In genomic region chr16:57680842-57681241, GRCh38 we compare ENCODE assay signal across 20 cellular contexts. TPM values are rescaled to one million over a fixed set of nuclear protein-coding genes. Genes with fewer than 3 reads are reported as not detected.
DNase-seq lines count a peak whose midpoint lies in the region; FAIRE-seq and TF ChIP-seq lines count a peak whose summit lies in the region.
"Had no signal": no experiment of that assay in that cellular context is flagged by ENCODE, and none has a peak within 500 bp of the region (broad histone marks: within the 10 kb centered on the region; RNA-seq: fewer than 3 reads in every experiment).

No MANE protein-coding gene starts in this region.

- H2BK120ac ChIP-seq in H1 (replicated peaks; ENCODE audit: low read depth, low read length), result no peak overlapping the region

- H3K9me3 ChIP-seq in H1 (ENCODE audit: insufficient read depth in 2 of 2, low read depth in 1 of 2, low read length in 1 of 2) (no peaks in the 10 kb centered on the region), breast epithelium (no peaks in the 10 kb centered on the region)

- no peaks in the 10 kb centered on the region for H3K23me2 ChIP-seq in H1 (ENCODE audit: low read depth, low read length)

- no peak overlapping the region for H2BK15ac ChIP-seq in H1 (ENCODE audit: low read length)

- H3K4me2 ChIP-seq in H1 (ENCODE audit: insufficient read depth in 1 of 2, low read depth in 2 of 2, low read length in 2 of 2), result no peak overlapping the region

- H3K4me3 Mint-ChIP-seq in activated naive CD8-positive, alpha-beta T cell treated with anti-CD3 and anti-CD28 coated beads for 36 hours, result no peak overlapping the region
- H3K4me3 Mint-ChIP-seq: HFFc6 had no signal

- H3K27ac ChIP-seq in H1 (ENCODE audit: low read depth, low read length) (no peak overlapping the region), breast epithelium (no peak overlapping the region)
- H3K27ac ChIP-seq: C4-2B had no signal

- intact Hi-C loops in breast epithelium (cut with DNase I; ENCODE audit: low total_unique reads), result no loop called here

- no peaks in the 10 kb centered on the region for H3K79me1 ChIP-seq in H1 (ENCODE audit: low read depth, low read length)

- no peak overlapping the region for H2BK20ac ChIP-seq in H1 (ENCODE audit: low read length)

- no peak overlapping the region for H2AK5ac ChIP-seq in H1 (ENCODE audit: low read depth, low read length)

- H3K4me3 ChIP-seq in NB4 (ENCODE audit: low read depth, low read length) (no peak overlapping the region), H1 (ENCODE audit: extremely low read depth in 1 of 4, insufficient read depth in 2 of 4, low read depth in 3 of 4, low read length in 4 of 4) (no peak overlapping the region), breast epithelium (no peak overlapping the region)

- no peak overlapping the region for H3K4ac ChIP-seq in H1 (replicated peaks; ENCODE audit: insufficient read length, low read depth, low read length)

- no peak overlapping the region for H4K5ac ChIP-seq in H1 (ENCODE audit: insufficient read length, low read depth, low read length)

- H3K36me3 Mint-ChIP-seq in activated naive CD8-positive, alpha-beta T cell treated with anti-CD3 and anti-CD28 coated beads for 36 hours, result no peaks in the 10 kb centered on the region

- TF ChIP-seq CTCF in NB4 (IDR thresholded peaks at IDR 0.05; ENCODE audit: low read depth, low read length) (no peak), H1 (IDR thresholded peaks at IDR 0.05; ENCODE audit: control extremely low read depth in 1 of 3, insufficient read depth in 1 of 3, low read depth in 1 of 3, low read length in 3 of 3) (no peak), breast epithelium (IDR thresholded peaks at IDR 0.05) (no peak)

- no peak overlapping the region for H3K18ac ChIP-seq in H1 (ENCODE audit: extremely low read depth, low read length)

- CTCF ChIA-PET in H1 (lab: Charles Lee; ENCODE audit: partially characterized antibody), result interaction anchor here (0.9 to 1.6 kb wide), 3 partner anchors 13 to 104 kb away, joined by 3 to 8 read pairs (median 5); partner anchors contain the start of gene ADGRG3

- no peak overlapping the region for H4K8ac ChIP-seq in H1 (ENCODE audit: extremely low read depth, insufficient read depth, low read length)

- no peaks in the 10 kb centered on the region for H3K79me2 ChIP-seq in H1 (ENCODE audit: control insufficient read depth in 1 of 2, insufficient read depth in 2 of 2, low read length in 2 of 2)

- H3K36me3 ChIP-seq in H1 (ENCODE audit: control insufficient read depth in 2 of 4, insufficient read depth in 4 of 4, low read length in 3 of 4) (no peaks in the 10 kb centered on the region), breast epithelium (no peaks in the 10 kb centered on the region)

- no peak for TF ChIP-seq RAD21 in H1 (IDR thresholded peaks at IDR 0.05 in 1 of 2, conservative IDR thresholded peaks at IDR 0.05 in 1 of 2; ENCODE audit: low read depth in 2 of 2, low read length in 2 of 2)

- no peaks in the 10 kb centered on the region for H3K4me1 Mint-ChIP-seq in activated naive CD8-positive, alpha-beta T cell treated with anti-CD3 and anti-CD28 coated beads for 36 hours

- TF ChIP-seq POLR2A in NB4 (IDR thresholded peaks at IDR 0.05; ENCODE audit: extremely low read depth, insufficient read length), result no peak
- no peak for TF ChIP-seq POLR2A in H1 (IDR thresholded peaks at IDR 0.05; ENCODE audit: control extremely low read depth in 1 of 2, low read depth in 2 of 2, low read length in 2 of 2)
- TF ChIP-seq POLR2A in breast epithelium (IDR thresholded peaks at IDR 0.05), result no peak

- WGBS in H1 (ENCODE audit: extremely low coverage in 1 of 2, insufficient coverage in 1 of 2, insufficient read length in 1 of 2, insufficient replicate concordance in 2 of 2, low coverage in 1 of 2, low lambda C conversion rate in 2 of 2, missing lambda C conversion rate in 1 of 2), 2 experiments, result 98% methylated on average over 5 of the region's 5 CpGs; no CpG with 5 or more reads in 1 of the 2 experiments

- H3K14ac ChIP-seq in H1 (ENCODE audit: insufficient read length), result no peak overlapping the region

- H3K27me3 ChIP-seq in H1 (replicated peaks in 1 of 4; ENCODE audit: control insufficient read depth in 3 of 4, extremely low read depth in 1 of 4, insufficient read depth in 3 of 4, low read length in 3 of 4), result no peaks in the 10 kb centered on the region; a peak in 1 of 7 replicates
- H3K27me3 ChIP-seq in breast epithelium, result no peaks in the 10 kb centered on the region

- no peak overlapping the region for H2BK12ac ChIP-seq in H1 (ENCODE audit: low read depth, low read length)

- no peak overlapping the region for H3K23ac ChIP-seq in H1 (ENCODE audit: insufficient read length)

- FAIRE-seq in H1 (lab: Jason Lieb, UNC), result no peak
- FAIRE-seq: RCC 7860 had no signal

- peak; percentile 13 for DNase-seq in SKM-1 treated with dmso at 0.1 percent for 144 hours (lab: John Stamatoyannopoulos, UW; ENCODE audit: unreplicated experiment)
- no peak for DNase-seq in SKM-1 (lab: John Stamatoyannopoulos, UW; ENCODE audit: unreplicated experiment)
- peak; percentile 84 for DNase-seq in NB4 (ENCODE audit: low read depth)
- no peak for DNase-seq in H1 (ENCODE audit: low read depth in 1 of 2, low spot score in 2 of 2)
- DNase-seq in breast epithelium (ENCODE audit: low spot score in 2 of 2), result no peak
- DNase-seq in activated naive CD8-positive, alpha-beta T cell treated with anti-CD3 and anti-CD28 coated beads for 36 hours, result no peak
- DNase-seq in DMS114 treated with DMSO at 0.1 percent for 48 hours (lab: John Stamatoyannopoulos, UW; ENCODE audit: unreplicated experiment), result no peak
- no peak for DNase-seq in KG1 (lab: John Stamatoyannopoulos, UW)
- DNase-seq: DMS153, HFFc6, NCI-H146, NCI-H2081 treated with DMSO at 0.1 percent for 48 hours, NCI-H510A treated with DMSO at 0.1 percent for 48 hours, NCI-H82, Right ventricle myocardium superior had no signal

- POLR2A ChIA-PET in H1 (lab: Charles Lee; ENCODE audit: partially characterized antibody), result no interaction called here

- no peak overlapping the region for H2BK5ac ChIP-seq in H1 (ENCODE audit: low read depth, low read length)

- no peaks in the 10 kb centered on the region for H3K9me3 Mint-ChIP-seq in activated naive CD8-positive, alpha-beta T cell treated with anti-CD3 and anti-CD28 coated beads for 36 hours
- H3K9me3 Mint-ChIP-seq: HFFc6 had no signal

- peaks cover 3 to 16% (median 8%) of the 10 kb centered on the region in 4 experiments for H3K4me1 ChIP-seq in H1 (replicated peaks in 1 of 4; ENCODE audit: control insufficient read depth in 3 of 4, insufficient read depth in 4 of 4, low read length in 3 of 4)
- peaks cover 0 to 6% of the 10 kb centered on the region in 2 donors for H3K4me1 ChIP-seq in breast epithelium

- no peaks in the 10 kb centered on the region for H3K27me3 Mint-ChIP-seq in activated naive CD8-positive, alpha-beta T cell treated with anti-CD3 and anti-CD28 coated beads for 36 hours

- H3K9ac ChIP-seq in H1 (replicated peaks in 1 of 4; ENCODE audit: extremely low read depth in 1 of 4, low read depth in 3 of 4, low read length in 3 of 4), result no peak overlapping the region

- H3K27ac Mint-ChIP-seq in activated naive CD8-positive, alpha-beta T cell treated with anti-CD3 and anti-CD28 coated beads for 36 hours, result no peak overlapping the region
- H3K27ac Mint-ChIP-seq: HFFc6 had no signal

- H4K20me1 ChIP-seq in H1 (replicated peaks in 1 of 2; ENCODE audit: control insufficient read depth in 1 of 2, insufficient read depth in 2 of 2, low read length in 2 of 2), result no peaks in the 10 kb centered on the region

- H2AFZ ChIP-seq in H1 (ENCODE audit: low read length), result no peak overlapping the region

- no peak for TF ChIP-seq EP300 in H1 (IDR thresholded peaks at IDR 0.05; ENCODE audit: borderline replicate concordance in 1 of 2, low read depth in 2 of 2, low read length in 2 of 2)

- H3K56ac ChIP-seq in H1 (replicated peaks; ENCODE audit: insufficient read length, low read depth, low read length), result no peak overlapping the region

- H4K91ac ChIP-seq in H1 (replicated peaks; ENCODE audit: insufficient read length, low read length), result no peak overlapping the region

RNA-seq across cellular contexts. Expression of gene ADGRG3, which starts 12.7 kb away (rescaled TPM):
- total RNA-seq in H1 (2021; fragmentation: NEBNext Ultra II Directional; extraction: Animal tissue kit (Norgen Biotek cat#: 25700)), result 0.15 and 0.28 TPM in 2 replicates
- polyA plus RNA-seq in H1 (2011; rRNA removed), result 0.94 and 0.98 TPM in 2 replicates
- 1.00 TPM for polyA plus RNA-seq in H1 (2011; cell fraction: cytosol; rRNA removed)
- 0.87 TPM for polyA plus RNA-seq in H1 (2011; cell fraction: nucleus; rRNA removed)
- 0.64 to 1.4 TPM (median 0.87 TPM) in 4 replicates for polyA plus RNA-seq in H1 (2012, experiment 1 of 2)
- polyA plus RNA-seq in H1 (2012, experiment 2 of 2), result 0.42 TPM
- polyA plus RNA-seq in H1 (2013, experiment 1 of 2), result 0.20 TPM
- 0.52 TPM for polyA plus RNA-seq in H1 (2013, experiment 2 of 2)
- 0.59 and 0.69 TPM in 2 replicates for polyA minus RNA-seq in H1 (2011; rRNA and poly(A)+ RNA removed)
- polyA minus RNA-seq in H1 (2011; cell fraction: cytosol; rRNA and poly(A)+ RNA removed), result not detected
- 0.60 TPM for polyA minus RNA-seq in H1 (2011; cell fraction: nucleus; rRNA and poly(A)+ RNA removed)
- 1 to 10 TPM in 2 of 3 donors, under 1 TPM in 1; 0.64 to 5.2 (median 1.6) TPM for total RNA-seq in breast epithelium
- not detected for total RNA-seq in activated naive CD8-positive, alpha-beta T cell treated with anti-CD3 and anti-CD28 coated beads for 36 hours
- total RNA-seq: A172, H4, HFFc6, LHCN-M2 had no signal

RNA-seq across cellular contexts. Expression of gene DRC7, which starts 13.8 kb away (rescaled TPM):
- not detected in 2 replicates for total RNA-seq in H1 (2021; fragmentation: NEBNext Ultra II Directional; extraction: Animal tissue kit (Norgen Biotek cat#: 25700))
- 0.13 and 0.14 TPM in 2 replicates for polyA plus RNA-seq in H1 (2011; rRNA removed)
- polyA plus RNA-seq in H1 (2011; cell fraction: cytosol; rRNA removed), result 0.16 TPM
- 0.27 TPM for polyA plus RNA-seq in H1 (2011; cell fraction: nucleus; rRNA removed)
- polyA plus RNA-seq in H1 (2012, experiment 1 of 2), result 0.23 to 0.48 TPM (median 0.27 TPM) in 3 of 4 replicates, not detected in the other
- not detected for polyA plus RNA-seq in H1 (2012, experiment 2 of 2)
- polyA plus RNA-seq in H1 (2013, experiment 1 of 2), result 0.06 TPM
- polyA plus RNA-seq in H1 (2013, experiment 2 of 2), result 0.04 TPM
- polyA minus RNA-seq in H1 (2011; rRNA and poly(A)+ RNA removed), result 0.09 TPM in 1 of 2 replicates, not detected in the other
- not detected for polyA minus RNA-seq in H1 (2011; cell fraction: cytosol; rRNA and poly(A)+ RNA removed)
- polyA minus RNA-seq in H1 (2011; cell fraction: nucleus; rRNA and poly(A)+ RNA removed), result not detected
- 1 to 10 TPM in 1 of 3 donors, not detected in 2; 1.5 TPM for total RNA-seq in breast epithelium
- total RNA-seq in activated naive CD8-positive, alpha-beta T cell treated with anti-CD3 and anti-CD28 coated beads for 36 hours, result not detected
- total RNA-seq: A172, HFFc6, LHCN-M2, Right ventricle myocardium superior had no signal

RNA-seq across cellular contexts. Expression of gene ADGRG1, which starts 52.4 kb away (rescaled TPM):
- total RNA-seq in H1 (2021; fragmentation: NEBNext Ultra II Directional; extraction: Animal tissue kit (Norgen Biotek cat#: 25700)), result 0.78 and 1.3 TPM in 2 replicates
- 2.6 and 2.9 TPM in 2 replicates for polyA plus RNA-seq in H1 (2011; rRNA removed)
- polyA plus RNA-seq in H1 (2011; cell fraction: cytosol; rRNA removed), result 1.3 TPM
- polyA plus RNA-seq in H1 (2011; cell fraction: nucleus; rRNA removed), result 1.6 TPM
- 0.99 to 2.2 TPM (median 1.4 TPM) in 4 replicates for polyA plus RNA-seq in H1 (2012, experiment 1 of 2)
- 1.4 TPM for polyA plus RNA-seq in H1 (2012, experiment 2 of 2)
- polyA plus RNA-seq in H1 (2013, experiment 1 of 2), result 2.8 TPM
- 3.7 TPM for polyA plus RNA-seq in H1 (2013, experiment 2 of 2)
- 1.2 and 1.7 TPM in 2 replicates for polyA minus RNA-seq in H1 (2011; rRNA and poly(A)+ RNA removed)
- polyA minus RNA-seq in H1 (2011; cell fraction: cytosol; rRNA and poly(A)+ RNA removed), result 0.81 TPM
- 3.1 TPM for polyA minus RNA-seq in H1 (2011; cell fraction: nucleus; rRNA and poly(A)+ RNA removed)
- 10 to 100 TPM in 2 of 3 donors, 1 to 10 TPM in 1; 9.4 to 54.1 (median 34.0) TPM for total RNA-seq in breast epithelium
- 1 to 10 TPM; 2.8 to 3.0 TPM for total RNA-seq in activated naive CD8-positive, alpha-beta T cell treated with anti-CD3 and anti-CD28 coated beads for 36 hours

RNA-seq across cellular contexts. Expression of gene KATNB1, which starts 54.7 kb away (rescaled TPM):
- total RNA-seq in H1 (2021; fragmentation: NEBNext Ultra II Directional; extraction: Animal tissue kit (Norgen Biotek cat#: 25700)), result 50.2 and 50.3 TPM in 2 replicates
- polyA plus RNA-seq in H1 (2011; rRNA removed), result 60.4 and 88.4 TPM in 2 replicates
- polyA plus RNA-seq in H1 (2011; cell fraction: cytosol; rRNA removed), result 55.3 TPM
- 166 TPM for polyA plus RNA-seq in H1 (2011; cell fraction: nucleus; rRNA removed)
- polyA plus RNA-seq in H1 (2012, experiment 1 of 2), result 25.0 to 47.4 TPM (median 43.4 TPM) in 4 replicates
- 48.3 TPM for polyA plus RNA-seq in H1 (2012, experiment 2 of 2)
- 31.0 TPM for polyA plus RNA-seq in H1 (2013, experiment 1 of 2)
- 28.8 TPM for polyA plus RNA-seq in H1 (2013, experiment 2 of 2)
- polyA minus RNA-seq in H1 (2011; rRNA and poly(A)+ RNA removed), result 31.8 and 43.0 TPM in 2 replicates
- polyA minus RNA-seq in H1 (2011; cell fraction: cytosol; rRNA and poly(A)+ RNA removed), result 29.9 TPM
- 42.7 TPM for polyA minus RNA-seq in H1 (2011; cell fraction: nucleus; rRNA and poly(A)+ RNA removed)
- total RNA-seq in breast epithelium, result 10 to 100 TPM; 15.5 to 20.9 (median 17.0) TPM
- total RNA-seq in activated naive CD8-positive, alpha-beta T cell treated with anti-CD3 and anti-CD28 coated beads for 36 hours, result 10 to 100 TPM; 51.2 to 55.5 TPM

Comparison
In these comparisons a context has a peak if more than half of its experiments do, and no peak if none do; other contexts are left out.
1. DNase-seq: peak in SKM-1 treated with dmso at 0.1 percent for 144 hours (single experiment) and NB4 (single experiment); none in SKM-1 (single experiment), H1 (0 of 2), breast epithelium (0 of 2), activated naive CD8-positive, alpha-beta T cell treated with anti-CD3 and anti-CD28 coated beads for 36 hours (single experiment), DMS114 treated with DMSO at 0.1 percent for 48 hours (single experiment) and KG1 (single experiment).